1 cellular context compared by ENCODE assay signal in genomic region chr3:11567516-11568467, GRCh38.
A peak's percentile ranks its signal among the peaks of the same experiment; 100 is the strongest.
TF ChIP-seq lines count a peak whose summit lies in the region.

No MANE protein-coding gene starts in this region.

TF ChIP-seq in HCT116, 20 proteins besides CTCF, POLR2A, EP300 and RAD21 (continued from another document):
- TF ChIP-seq, protein P1, sequence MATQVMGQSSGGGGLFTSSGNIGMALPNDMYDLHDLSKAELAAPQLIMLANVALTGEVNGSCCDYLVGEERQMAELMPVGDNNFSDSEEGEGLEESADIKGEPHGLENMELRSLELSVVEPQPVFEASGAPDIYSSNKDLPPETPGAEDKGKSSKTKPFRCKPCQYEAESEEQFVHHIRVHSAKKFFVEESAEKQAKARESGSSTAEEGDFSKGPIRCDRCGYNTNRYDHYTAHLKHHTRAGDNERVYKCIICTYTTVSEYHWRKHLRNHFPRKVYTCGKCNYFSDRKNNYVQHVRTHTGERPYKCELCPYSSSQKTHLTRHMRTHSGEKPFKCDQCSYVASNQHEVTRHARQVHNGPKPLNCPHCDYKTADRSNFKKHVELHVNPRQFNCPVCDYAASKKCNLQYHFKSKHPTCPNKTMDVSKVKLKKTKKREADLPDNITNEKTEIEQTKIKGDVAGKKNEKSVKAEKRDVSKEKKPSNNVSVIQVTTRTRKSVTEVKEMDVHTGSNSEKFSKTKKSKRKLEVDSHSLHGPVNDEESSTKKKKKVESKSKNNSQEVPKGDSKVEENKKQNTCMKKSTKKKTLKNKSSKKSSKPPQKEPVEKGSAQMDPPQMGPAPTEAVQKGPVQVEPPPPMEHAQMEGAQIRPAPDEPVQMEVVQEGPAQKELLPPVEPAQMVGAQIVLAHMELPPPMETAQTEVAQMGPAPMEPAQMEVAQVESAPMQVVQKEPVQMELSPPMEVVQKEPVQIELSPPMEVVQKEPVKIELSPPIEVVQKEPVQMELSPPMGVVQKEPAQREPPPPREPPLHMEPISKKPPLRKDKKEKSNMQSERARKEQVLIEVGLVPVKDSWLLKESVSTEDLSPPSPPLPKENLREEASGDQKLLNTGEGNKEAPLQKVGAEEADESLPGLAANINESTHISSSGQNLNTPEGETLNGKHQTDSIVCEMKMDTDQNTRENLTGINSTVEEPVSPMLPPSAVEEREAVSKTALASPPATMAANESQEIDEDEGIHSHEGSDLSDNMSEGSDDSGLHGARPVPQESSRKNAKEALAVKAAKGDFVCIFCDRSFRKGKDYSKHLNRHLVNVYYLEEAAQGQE (IDR thresholded peaks at IDR 0.05; ENCODE audit: low read depth): no peak
- TF ChIP-seq EGR1 (IDR thresholded peaks at IDR 0.05; ENCODE audit: low read depth) (no peak), TCF7L2 (IDR thresholded peaks at IDR 0.05; ENCODE audit: borderline replicate concordance, extremely low read depth, insufficient read depth, insufficient read length) (peak; percentile 81), POLR2AphosphoS5 (IDR thresholded peaks at IDR 0.05; ENCODE audit: low read depth, low read length) (peak; percentile 46; the same call in 1 of the 2 replicates), EZH2 (IDR thresholded peaks at IDR 0.05) (no peak), ZFX (IDR thresholded peaks at IDR 0.05) (no peak), FOSL1 (IDR thresholded peaks at IDR 0.05; ENCODE audit: low read depth) (peak; percentile 95), EZH2phosphoT487 (IDR thresholded peaks at IDR 0.05; ENCODE audit: borderline replicate concordance) (no peak), ATF3 (IDR thresholded peaks at IDR 0.05) (no peak), SP1 (IDR thresholded peaks at IDR 0.05; ENCODE audit: low read depth) (peak; percentile 90), SRF (IDR thresholded peaks at IDR 0.05; ENCODE audit: low read depth) (peak; percentile 66; the same call in 1 of the 2 replicates), SIN3A (IDR thresholded peaks at IDR 0.05; ENCODE audit: low read depth) (peak; percentile 55; the same call in 1 of the 2 replicates), ZNF274 (IDR thresholded peaks at IDR 0.05; ENCODE audit: low read depth, low read length) (no peak), ELF1 (IDR thresholded peaks at IDR 0.05; ENCODE audit: borderline replicate concordance, low read depth) (no peak)
